Comparison of ENCODE assay signal across 1 cellular context in the genomic region with DNA sequence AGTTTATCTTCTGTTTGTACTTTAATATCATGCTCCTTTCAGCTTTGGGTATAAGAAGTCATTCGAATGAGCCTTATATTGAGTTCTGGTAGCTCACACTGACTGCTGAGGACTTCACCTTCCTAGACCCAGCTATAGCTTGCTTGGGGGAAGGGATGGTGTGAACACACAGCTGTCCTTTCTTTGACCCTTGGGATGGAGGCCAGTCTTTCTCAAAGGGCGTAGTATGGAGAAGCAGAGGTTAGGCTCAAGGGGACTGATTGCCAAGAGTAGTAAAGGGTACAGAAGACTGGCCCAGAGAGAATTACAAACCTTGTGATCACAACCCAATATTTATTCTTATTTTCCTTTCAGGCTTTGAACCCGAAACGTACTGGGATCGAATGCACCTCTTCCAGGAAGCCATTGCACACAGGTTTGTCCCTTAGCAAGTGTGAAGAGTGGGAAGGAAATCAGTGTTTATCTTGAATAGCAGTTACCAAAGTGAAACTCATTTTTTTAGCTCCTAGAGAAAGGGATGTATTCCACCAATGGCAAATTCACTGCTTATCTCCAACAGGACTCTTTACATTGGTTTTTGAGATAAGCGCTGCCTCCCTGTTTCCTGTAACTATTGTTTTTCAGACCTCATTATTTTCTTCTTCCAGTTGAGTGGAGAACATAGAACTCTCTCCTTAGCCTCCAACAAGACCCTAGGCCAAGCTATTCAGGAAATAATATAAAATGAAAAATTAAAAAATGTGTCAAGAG.
TF ChIP-seq lines count a peak whose summit lies in the region.

No MANE protein-coding gene starts in this region.

TF ChIP-seq in K562, 482 proteins besides CTCF, POLR2A, EP300 and RAD21 (continued from another document and continues in another):
- TF ChIP-seq CTCFL (IDR thresholded peaks at IDR 0.05; ENCODE audit: borderline replicate concordance, insufficient read depth, low read depth, low read length, poor library complexity, severe bottlenecking) (no peak), E4F1 (CRISPR knock-in tag; IDR thresholded peaks at IDR 0.05; ENCODE audit: borderline replicate concordance) (no peak), SMAD3 (CRISPR knock-in tag; conservative IDR thresholded peaks at IDR 0.05) (no peak), CHCHD3 (CRISPR knock-in tag; IDR thresholded peaks at IDR 0.05) (no peak), POLR3A (IDR thresholded peaks at IDR 0.05; ENCODE audit: borderline replicate concordance, extremely low read depth, insufficient read depth, insufficient read length) (no peak), ZNF384 (IDR thresholded peaks at IDR 0.05; ENCODE audit: low read depth, low read length) (peak; percentile 72), GTF2F1 (IDR thresholded peaks at IDR 0.05; ENCODE audit: low read depth, low read length) (no peak), ARID1B (IDR thresholded peaks at IDR 0.05) (peak; percentile 90), NR1H2 (CRISPR knock-in tag; IDR thresholded peaks at IDR 0.05) (no peak), TAF1 (IDR thresholded peaks at IDR 0.05; ENCODE audit: control insufficient read depth, extremely low read depth, insufficient read depth, low read length, severe bottlenecking) (no peak), NCOA1 (IDR thresholded peaks at IDR 0.05; ENCODE audit: low read depth) (no peak), STAG1 (CRISPR knock-in tag; IDR thresholded peaks at IDR 0.05; ENCODE audit: borderline replicate concordance) (no peak), ZNF707 (CRISPR knock-in tag; conservative IDR thresholded peaks at IDR 0.05) (no peak), FIP1L1 (IDR thresholded peaks at IDR 0.05; ENCODE audit: low read depth, low read length, poor library complexity, severe bottlenecking) (no peak), ZNF518B (CRISPR knock-in tag; IDR thresholded peaks at IDR 0.05) (no peak), ELK3 (CRISPR knock-in tag; IDR thresholded peaks at IDR 0.05) (no peak), ZBED1 (IDR thresholded peaks at IDR 0.05) (no peak), RBM34 (IDR thresholded peaks at IDR 0.05; ENCODE audit: borderline replicate concordance, insufficient read depth, low read length) (no peak), ZNF592 (IDR thresholded peaks at IDR 0.05) (peak; percentile 65), NR2C1 (IDR thresholded peaks at IDR 0.05) (no peak), NR2C1 (tag; IDR thresholded peaks at IDR 0.05) (no peak), TCF3 (CRISPR knock-in tag; IDR thresholded peaks at IDR 0.05) (peak; percentile 81)
- TF ChIP-seq, protein P1, sequence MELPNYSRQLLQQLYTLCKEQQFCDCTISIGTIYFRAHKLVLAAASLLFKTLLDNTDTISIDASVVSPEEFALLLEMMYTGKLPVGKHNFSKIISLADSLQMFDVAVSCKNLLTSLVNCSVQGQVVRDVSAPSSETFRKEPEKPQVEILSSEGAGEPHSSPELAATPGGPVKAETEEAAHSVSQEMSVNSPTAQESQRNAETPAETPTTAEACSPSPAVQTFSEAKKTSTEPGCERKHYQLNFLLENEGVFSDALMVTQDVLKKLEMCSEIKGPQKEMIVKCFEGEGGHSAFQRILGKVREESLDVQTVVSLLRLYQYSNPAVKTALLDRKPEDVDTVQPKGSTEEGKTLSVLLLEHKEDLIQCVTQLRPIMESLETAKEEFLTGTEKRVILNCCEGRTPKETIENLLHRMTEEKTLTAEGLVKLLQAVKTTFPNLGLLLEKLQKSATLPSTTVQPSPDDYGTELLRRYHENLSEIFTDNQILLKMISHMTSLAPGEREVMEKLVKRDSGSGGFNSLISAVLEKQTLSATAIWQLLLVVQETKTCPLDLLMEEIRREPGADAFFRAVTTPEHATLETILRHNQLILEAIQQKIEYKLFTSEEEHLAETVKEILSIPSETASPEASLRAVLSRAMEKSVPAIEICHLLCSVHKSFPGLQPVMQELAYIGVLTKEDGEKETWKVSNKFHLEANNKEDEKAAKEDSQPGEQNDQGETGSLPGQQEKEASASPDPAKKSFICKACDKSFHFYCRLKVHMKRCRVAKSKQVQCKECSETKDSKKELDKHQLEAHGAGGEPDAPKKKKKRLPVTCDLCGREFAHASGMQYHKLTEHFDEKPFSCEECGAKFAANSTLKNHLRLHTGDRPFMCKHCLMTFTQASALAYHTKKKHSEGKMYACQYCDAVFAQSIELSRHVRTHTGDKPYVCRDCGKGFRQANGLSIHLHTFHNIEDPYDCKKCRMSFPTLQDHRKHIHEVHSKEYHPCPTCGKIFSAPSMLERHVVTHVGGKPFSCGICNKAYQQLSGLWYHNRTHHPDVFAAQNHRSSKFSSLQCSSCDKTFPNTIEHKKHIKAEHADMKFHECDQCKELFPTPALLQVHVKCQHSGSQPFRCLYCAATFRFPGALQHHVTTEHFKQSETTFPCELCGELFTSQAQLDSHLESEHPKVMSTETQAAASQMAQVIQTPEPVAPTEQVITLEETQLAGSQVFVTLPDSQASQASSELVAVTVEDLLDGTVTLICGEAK (IDR thresholded peaks at IDR 0.05) = no peak
- TF ChIP-seq, protein P1 (CRISPR knock-in tag; IDR thresholded peaks at IDR 0.05) = no peak
